In the genomic region with DNA sequence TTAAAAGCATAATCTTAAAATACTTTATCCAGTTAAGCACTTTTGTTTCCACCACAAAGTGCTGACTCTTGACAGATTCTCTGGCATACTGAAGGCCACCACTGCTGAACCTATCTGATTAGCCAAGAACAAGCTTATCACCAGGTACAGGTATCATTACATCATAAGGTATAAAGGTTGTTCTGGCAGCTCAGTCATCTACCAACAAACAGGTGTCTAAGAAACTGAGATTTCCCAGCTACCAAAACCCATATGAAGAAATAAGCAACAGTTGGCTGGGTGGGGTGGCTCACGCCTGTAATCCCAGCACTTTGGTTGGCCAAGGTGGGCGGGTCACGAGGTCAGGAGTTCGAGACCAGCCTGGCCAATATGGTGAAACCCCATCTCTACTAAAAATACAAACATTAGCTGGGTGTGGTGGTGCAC, we compare ENCODE assay signal across 14 cellular contexts.
"Had no signal": no experiment of that assay in that cellular context is flagged by ENCODE, and none has a peak within 500 bp of the region (broad histone marks: within the 10 kb centered on the region; RNA-seq: fewer than 3 reads in every experiment).

No MANE protein-coding gene starts in this region.

- H3K27me3 ChIP-seq: breast epithelium, foreskin keratinocyte, upper lobe of left lung had no signal

- ATAC-seq: activated CD8-positive, alpha-beta T cell treated with anti-CD3 and anti-CD28 coated beads, Interleukin-2, amount 10 ng/mL, durations not matched to agents 7 days and 5 days; effector memory CD8-positive, alpha-beta T cell; foreskin keratinocyte; WTC11 had no signal

- H3K27me3 Mint-ChIP-seq: effector memory CD8-positive, alpha-beta T cell had no signal

- H3K9me3 Mint-ChIP-seq: effector memory CD8-positive, alpha-beta T cell; nephron; WTC11 had no signal

- H3K27ac ChIP-seq: foreskin keratinocyte had no signal

- H3K4me3 Mint-ChIP-seq: activated CD8-positive, alpha-beta T cell treated with anti-CD3 and anti-CD28 coated beads, Interleukin-2, amount 10 ng/mL, durations not matched to agents 7 days and 5 days; effector memory CD8-positive, alpha-beta T cell; WTC11 had no signal

- H3K4me3 ChIP-seq: breast epithelium, upper lobe of left lung had no signal

- H3K27ac Mint-ChIP-seq: activated CD8-positive, alpha-beta T cell treated with anti-CD3 and anti-CD28 coated beads, Interleukin-2, amount 10 ng/mL, durations not matched to agents 7 days and 5 days; effector memory CD8-positive, alpha-beta T cell; nephron had no signal

- H3K36me3 ChIP-seq: breast epithelium, upper lobe of left lung had no signal

- DNase-seq: activated CD4-positive, alpha-beta T cell treated with anti-CD3 and anti-CD28 coated beads for 48 hours; activated CD8-positive, alpha-beta T cell treated with anti-CD3 and anti-CD28 coated beads, Interleukin-2, amount 10 ng/mL, durations not matched to agents 7 days and 5 days; aorta; cerebellar nuclear complex; effector memory CD8-positive, alpha-beta T cell; foreskin keratinocyte; head of caudate nucleus; occipital lobe; stimulated activated naive CD4-positive, alpha-beta T cell; SW 1271; upper lobe of left lung had no signal

- H3K9me3 ChIP-seq: breast epithelium, upper lobe of left lung had no signal
